In genomic region chr17:74749262-74750038, GRCh38 we compare ENCODE assay signal across 8 cellular contexts. TPM values are rescaled to one million over a fixed set of nuclear protein-coding genes. Genes with fewer than 3 reads are reported as not detected.
A peak's percentile ranks its signal among the peaks of the same experiment; 100 is the strongest.
DNase-seq lines count a peak whose midpoint lies in the region; ATAC-seq, FAIRE-seq and TF ChIP-seq lines count a peak whose summit lies in the region.

No MANE protein-coding gene starts in this region.

- peak overlapping the region; percentile 94 for H3K27ac Mint-ChIP-seq in CD4-positive, alpha-beta T cell
- H3K27ac Mint-ChIP-seq in astrocyte (ENCODE audit: unreplicated experiment): peak overlapping the region; percentile 72
- H3K27ac Mint-ChIP-seq in stimulated activated memory B cell treated with anti-CD40 and anti-IgM and Interleukin-4, amounts not matched to agents 10 μg/mL and 1 μg/mL and 100 μg/mL, for 72 hours: peak overlapping the region; percentile 82

- H3K4me3 Mint-ChIP-seq in CD4-positive, alpha-beta T cell: peak overlapping the region; percentile 92
- peak overlapping the region; percentile 92 for H3K4me3 Mint-ChIP-seq in astrocyte (ENCODE audit: unreplicated experiment)
- peak overlapping the region; percentile 95 for H3K4me3 Mint-ChIP-seq in stimulated activated memory B cell treated with anti-CD40 and anti-IgM and Interleukin-4, amounts not matched to agents 10 μg/mL and 1 μg/mL and 100 μg/mL, for 72 hours

- POLR2A ChIA-PET in CD4-positive, alpha-beta T cell (lab: Charles Lee): interaction anchor here (1.3 to 9.0 kb wide), 10 partner anchors 8 to 124 kb away, joined by 3 to 90 read pairs (median 18); partner anchors contain the start of genes FDXR, NAT9 and RAB37

- H3K4me1 ChIP-seq in astrocyte (ENCODE audit: insufficient read depth, low read length): peaks cover 15% of the 10 kb centered on the region

- H3K27me3 Mint-ChIP-seq in CD4-positive, alpha-beta T cell: no peaks in the 10 kb centered on the region
- no peaks in the 10 kb centered on the region for H3K27me3 Mint-ChIP-seq in astrocyte (ENCODE audit: low read depth, unreplicated experiment)
- H3K27me3 Mint-ChIP-seq in stimulated activated memory B cell treated with anti-CD40 and anti-IgM and Interleukin-4, amounts not matched to agents 10 μg/mL and 1 μg/mL and 100 μg/mL, for 72 hours: no peaks in the 10 kb centered on the region

- H3K36me3 ChIP-seq in H7 (replicated peaks; ENCODE audit: control insufficient read depth, insufficient read depth, low read length) (peaks cover 3% of the 10 kb centered on the region), astrocyte (ENCODE audit: insufficient read depth, low read length) (no peaks in the 10 kb centered on the region)

- H3K4me3 ChIP-seq in H7 (ENCODE audit: insufficient read depth, low read depth, low read length): peak overlapping the region; percentile 93
- peak overlapping the region; percentile 62 for H3K4me3 ChIP-seq in astrocyte (ENCODE audit: insufficient read depth, low read depth, low read length)

- no peaks in the 10 kb centered on the region for H3K9me3 ChIP-seq in CD4-positive, alpha-beta T cell (ENCODE audit: control insufficient read depth, low read length)
- H3K9me3 ChIP-seq in astrocyte (ENCODE audit: insufficient read depth, low read depth, low read length): no peaks in the 10 kb centered on the region

- H3K4me1 Mint-ChIP-seq in CD4-positive, alpha-beta T cell (ENCODE audit: low read depth): peaks cover 72% of the 10 kb centered on the region
- peaks cover 23% of the 10 kb centered on the region for H3K4me1 Mint-ChIP-seq in astrocyte (ENCODE audit: low read depth, unreplicated experiment)
- H3K4me1 Mint-ChIP-seq in stimulated activated memory B cell treated with anti-CD40 and anti-IgM and Interleukin-4, amounts not matched to agents 10 μg/mL and 1 μg/mL and 100 μg/mL, for 72 hours: peaks cover 59% of the 10 kb centered on the region

- H3K79me2 ChIP-seq in astrocyte (ENCODE audit: insufficient read depth, low read length): peaks cover 33% of the 10 kb centered on the region

- no peak for FAIRE-seq in astrocyte (lab: Jason Lieb, UNC)

- intact Hi-C loops in CD4-positive, alpha-beta T cell (cut with DNase I, micrococcal nuclease): loop anchor here (1.0 to 5.0 kb wide), 5 partner anchors 13 to 433 kb away; partner anchors contain the start of genes NAT9 (in 1 of the 2) and SUMO2 (in 1 of the 2)

- peak in 6 of 10 experiments; percentile 32 to 60 (median 42) for DNase-seq in CD4-positive, alpha-beta T cell
- DNase-seq in H7 (peak; percentile 76), OCI-M1 (lab: John Stamatoyannopoulos, UW) (peak; percentile 20), astrocyte (ENCODE audit: low read depth) (no peak), kidney glomerular epithelial cell (lab: John Stamatoyannopoulos, UW) (peak; percentile 78), NCI-H1930 (lab: John Stamatoyannopoulos, UW) (no peak), foreskin melanocyte (no peak)

- H3K4me2 ChIP-seq in astrocyte (ENCODE audit: low read length): peak overlapping the region; percentile 84

- peak overlapping the region; percentile 57 for H3K9ac ChIP-seq in astrocyte (ENCODE audit: low read length)

- H2AFZ ChIP-seq in astrocyte (ENCODE audit: low read depth, low read length): peak overlapping the region; percentile 65

- no peaks in the 10 kb centered on the region for H3K9me3 Mint-ChIP-seq in CD4-positive, alpha-beta T cell
- H3K9me3 Mint-ChIP-seq in astrocyte (ENCODE audit: unreplicated experiment): no peaks in the 10 kb centered on the region
- H3K9me3 Mint-ChIP-seq in stimulated activated memory B cell treated with anti-CD40 and anti-IgM and Interleukin-4, amounts not matched to agents 10 μg/mL and 1 μg/mL and 100 μg/mL, for 72 hours: no peaks in the 10 kb centered on the region

- peak; percentile 3 for ATAC-seq in CD4-positive, alpha-beta T cell (ENCODE audit: poor library complexity)
- peak; percentile 4 for ATAC-seq in stimulated activated memory B cell treated with anti-CD40 and anti-IgM and Interleukin-4, amounts not matched to agents 10 μg/mL and 1 μg/mL and 100 μg/mL, for 72 hours

- no peak for TF ChIP-seq CTCF in CD4-positive, alpha-beta T cell (IDR thresholded peaks at IDR 0.05)
- no peak for TF ChIP-seq CTCF in astrocyte (IDR thresholded peaks at IDR 0.05; ENCODE audit: insufficient read depth, low read depth, low read length)

- peak overlapping the region; percentile 84 for H3K27ac ChIP-seq in CD4-positive, alpha-beta T cell (ENCODE audit: low read depth, low read length)
- H3K27ac ChIP-seq in astrocyte (ENCODE audit: low read depth, low read length): no peak overlapping the region

- no peaks in the 10 kb centered on the region for H3K27me3 ChIP-seq in CD4-positive, alpha-beta T cell (ENCODE audit: control insufficient read depth, insufficient read depth, low read length)
- H3K27me3 ChIP-seq in H7 (ENCODE audit: control insufficient read depth, insufficient read depth, low read length) (peaks cover 11% of the 10 kb centered on the region), astrocyte (ENCODE audit: insufficient read depth, low read length) (no peaks in the 10 kb centered on the region)

- H3K36me3 Mint-ChIP-seq in CD4-positive, alpha-beta T cell (ENCODE audit: low read depth): peaks cover 37% of the 10 kb centered on the region
- H3K36me3 Mint-ChIP-seq in astrocyte (ENCODE audit: low read depth, unreplicated experiment): peaks cover 5% of the 10 kb centered on the region
- peaks cover 17% of the 10 kb centered on the region for H3K36me3 Mint-ChIP-seq in stimulated activated memory B cell treated with anti-CD40 and anti-IgM and Interleukin-4, amounts not matched to agents 10 μg/mL and 1 μg/mL and 100 μg/mL, for 72 hours

- peaks cover 23% of the 10 kb centered on the region for H4K20me1 ChIP-seq in astrocyte (ENCODE audit: insufficient read depth, low read length)

- CTCF ChIA-PET in CD4-positive, alpha-beta T cell (lab: Charles Lee): interaction anchor here (0.6 to 2.4 kb wide), 10 partner anchors 9 to 1432 kb away, joined by 3 to 11 read pairs (median 5); partner anchors contain the start of gene RAB37

RNA-seq across cellular contexts. Expression of gene NHERF1, which starts 1.0 kb away (rescaled TPM):
- 10 to 100 TPM; 68.4 to 72.4 TPM for total RNA-seq in CD4-positive, alpha-beta T cell
- 63.1 and 79.1 TPM in 2 replicates for total RNA-seq in H7 (2014; rRNA removed; shearing (Covaris generic))
- 27.9 and 36.3 TPM in 2 replicates for total RNA-seq in astrocyte

RNA-seq across cellular contexts. Expression of gene RAB37, which starts 12.4 kb away (rescaled TPM):
- 10 to 100 TPM; 19.0 to 21.1 TPM for total RNA-seq in CD4-positive, alpha-beta T cell
- 2.5 and 3.5 TPM in 2 replicates for total RNA-seq in H7 (2014; rRNA removed; shearing (Covaris generic))
- 0.77 TPM in 1 of 2 replicates, not detected in the other for total RNA-seq in astrocyte

RNA-seq across cellular contexts. Expression of gene NAT9, which starts 26.7 kb away (rescaled TPM):
- total RNA-seq in CD4-positive, alpha-beta T cell: 10 to 100 TPM; 34.6 to 38.2 TPM
- 47.9 and 73.3 TPM in 2 replicates for total RNA-seq in H7 (2014; rRNA removed; shearing (Covaris generic))
- 58.4 and 61.8 TPM in 2 replicates for total RNA-seq in astrocyte

RNA-seq across cellular contexts. Expression of gene CD300LF, which starts 36.7 kb away (rescaled TPM):
- 1 to 10 TPM in 1 of 2 experiments, under 1 TPM in 1; 0.39 to 1.0 TPM for total RNA-seq in CD4-positive, alpha-beta T cell
- total RNA-seq in H7 (2014; rRNA removed; shearing (Covaris generic)): not detected in 2 replicates
- total RNA-seq in astrocyte: not detected in 2 replicates

Comparison
In these comparisons a context has a peak if more than half of its experiments do, and no peak if none do; other contexts are left out.
1. DNase-seq: peak in CD4-positive, alpha-beta T cell (6 of 10), H7 (single experiment), OCI-M1 (single experiment) and kidney glomerular epithelial cell (single experiment); none in astrocyte (single experiment), NCI-H1930 (0 of 2) and foreskin melanocyte (single experiment).
2. Peak in every context shown above with its lines, with median percentiles within 50 percentile points of each other: H3K27ac Mint-ChIP-seq and H3K4me3 Mint-ChIP-seq.